Comparison of ENCODE assay signal across 9 cellular contexts in the genomic region with DNA sequence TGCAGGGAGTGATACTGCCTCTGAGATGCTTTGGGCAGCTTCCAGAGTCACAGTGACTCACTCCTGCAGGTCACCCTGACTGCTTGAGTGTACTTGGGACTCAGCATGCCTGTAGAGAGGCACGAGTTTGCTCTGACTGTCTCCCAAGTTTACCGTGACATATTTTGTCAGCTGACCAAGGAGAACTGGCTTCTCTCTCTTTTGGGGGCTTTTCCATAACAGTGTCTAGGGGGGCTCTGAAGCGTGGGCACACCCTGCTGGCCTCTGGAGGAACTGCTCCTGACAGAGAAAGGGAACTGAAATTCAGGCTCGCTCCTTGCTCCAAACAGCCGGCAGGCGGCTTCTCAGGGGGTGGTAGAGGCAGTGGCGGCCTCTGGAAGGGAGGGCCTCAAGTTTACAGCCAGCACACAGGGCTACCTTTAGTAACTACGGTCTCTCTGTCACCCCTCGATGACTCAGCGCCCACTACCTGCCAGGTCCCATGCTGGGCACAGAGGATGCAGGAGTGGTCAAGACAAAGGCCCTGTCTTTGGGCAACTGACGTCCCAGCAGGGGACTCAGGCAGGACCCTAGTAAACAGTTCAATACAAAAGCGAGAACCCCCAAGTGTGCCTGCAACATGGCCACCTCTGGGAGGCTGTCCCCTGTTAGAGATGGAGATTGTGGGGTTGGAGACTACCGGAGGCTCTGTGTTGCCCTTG. TPM values are rescaled to one million over a fixed set of nuclear protein-coding genes. Genes with fewer than 3 reads are reported as not detected.
DNase-seq lines count a peak whose midpoint lies in the region; ATAC-seq and TF ChIP-seq lines count a peak whose summit lies in the region.
"Had no signal": no experiment of that assay in that cellular context is flagged by ENCODE, and none has a peak within 500 bp of the region (broad histone marks: within the 10 kb centered on the region; RNA-seq: fewer than 3 reads in every experiment).

No MANE protein-coding gene starts in this region.

- H3K4me1 Mint-ChIP-seq in CD14-positive monocyte (peaks cover 43% of the 10 kb centered on the region), chondrocyte (ENCODE audit: low read depth) (peaks cover 9% of the 10 kb centered on the region), naive B cell (peaks cover 0 to 13% (median 5%) of the 10 kb centered on the region in 3 donors)
- H3K4me1 Mint-ChIP-seq: natural killer cell had no signal

- H3K27me3 Mint-ChIP-seq in CD14-positive monocyte (ENCODE audit: low read depth in 3 of 3) (peaks cover 0 to 11% (median 2%) of the 10 kb centered on the region in 3 donors), chondrocyte (ENCODE audit: low read depth) (no peaks in the 10 kb centered on the region), naive B cell (peaks cover 0 to 7% (median 3%) of the 10 kb centered on the region in 3 donors)

- H3K4me3 Mint-ChIP-seq in CD14-positive monocyte (no peak overlapping the region), chondrocyte (ENCODE audit: unreplicated experiment) (no peak overlapping the region), naive B cell (no peak overlapping the region)
- H3K4me3 Mint-ChIP-seq: natural killer cell had no signal

- intact Hi-C loops in CD14-positive monocyte (cut with micrococcal nuclease) = no loop called here

- no peaks in the 10 kb centered on the region for H3K36me3 Mint-ChIP-seq in CD14-positive monocyte
- no peaks in the 10 kb centered on the region for H3K36me3 Mint-ChIP-seq in chondrocyte (ENCODE audit: low read depth)
- H3K36me3 Mint-ChIP-seq in naive B cell = no peaks in the 10 kb centered on the region
- H3K36me3 Mint-ChIP-seq: natural killer cell had no signal

- peak; percentile 83 for ATAC-seq in GM18861 (IDR thresholded peaks at IDR 0.05; ENCODE audit: unreplicated experiment)
- ATAC-seq in HG02938 (IDR thresholded peaks at IDR 0.05; ENCODE audit: unreplicated experiment) = peak; percentile 91
- peak; percentile 58 to 81 for ATAC-seq in naive B cell (ENCODE audit: low read depth in 2 of 2)

- peaks cover 0 to 2% (median 0%) of the 10 kb centered on the region in 7 donors for H3K9me3 Mint-ChIP-seq in CD14-positive monocyte
- H3K9me3 Mint-ChIP-seq in chondrocyte (ENCODE audit: low read depth) = no peaks in the 10 kb centered on the region
- peaks cover 0 to 4% (median 0%) of the 10 kb centered on the region in 7 donors for H3K9me3 Mint-ChIP-seq in naive B cell
- H3K9me3 Mint-ChIP-seq: natural killer cell had no signal

- DNase-seq in CD14-positive monocyte (ENCODE audit: low spot score) (peak; percentile 58), NCI-H460 (ENCODE audit: extremely low read depth, low read depth) (peak; percentile 16), chondrocyte (ENCODE audit: low spot score) (no peak), naive B cell (peak; percentile 17), LoVo (ENCODE audit: low spot score) (no peak)
- DNase-seq in stimulated activated CD4-positive, alpha-beta T cell treated with anti-CD3 and anti-CD28 coated beads, Interleukin-2, amount 100 ng/mL, for 24 hours = no peak
- DNase-seq: natural killer cell had no signal

- peak; percentile 76 for TF ChIP-seq CTCF in CD14-positive monocyte (IDR thresholded peaks at IDR 0.05)
- TF ChIP-seq CTCF in chondrocyte (IDR thresholded peaks at IDR 0.05) = peak; percentile 78

- peak overlapping the region in 1 of 7 donors; percentile 6 for H3K27ac Mint-ChIP-seq in CD14-positive monocyte
- peak overlapping the region; percentile 36 for H3K27ac Mint-ChIP-seq in chondrocyte (ENCODE audit: unreplicated experiment)
- H3K27ac Mint-ChIP-seq in naive B cell = peak overlapping the region in 1 of 6 donors; percentile 44
- H3K27ac Mint-ChIP-seq: natural killer cell had no signal

RNA-seq across cellular contexts. Expression of a gene that starts 17.8 kb away (rescaled TPM):
- polyA plus RNA-seq in CD14-positive monocyte (10 to 100 TPM; 39.1 to 82.9 TPM), naive B cell (ENCODE audit: low read depth in 6 of 6) (1 to 10 TPM in 5 of 6 donors, under 1 TPM in 1; 0.55 to 4.3 (median 2.4) TPM)
- 1.3 and 1.4 TPM in 2 replicates for total RNA-seq in NCI-H460 (2014; rRNA removed; shearing (Covaris generic))
- polyA plus RNA-seq in NCI-H460 (2014; cell fraction: nucleus; rRNA removed) = 0.88 and 2.2 TPM in 2 replicates
- 6.0 to 14.0 TPM (median 13.7 TPM) in 3 replicates for total RNA-seq in chondrocyte

Comparison
In these comparisons a context has a peak if more than half of its experiments do, and no peak if none do; other contexts are left out.
1. DNase-seq: peak in CD14-positive monocyte (single experiment), NCI-H460 (single experiment) and naive B cell (single experiment); none in chondrocyte (single experiment), stimulated activated CD4-positive, alpha-beta T cell treated with anti-CD3 and anti-CD28 coated beads, Interleukin-2, amount 100 ng/mL, for 24 hours (0 of 2) and LoVo (single experiment).
2. Peak in every context shown above with its lines, with median percentiles within 50 percentile points of each other: ATAC-seq.